In genomic region chr1:149993181-149993580, GRCh38 we compare ENCODE assay signal across 27 cellular contexts. TPM values are rescaled to one million over a fixed set of nuclear protein-coding genes. Genes with fewer than 3 reads are reported as not detected.
"Had no signal": no experiment of that assay in that cellular context is flagged by ENCODE, and none has a peak within 500 bp of the region (broad histone marks: within the 10 kb centered on the region; RNA-seq: fewer than 3 reads in every experiment).

No MANE protein-coding gene starts in this region.

- H3K4me3 ChIP-seq: left lung, lower lobe of right lung, mucosa of descending colon, ovary, right atrium auricular region, right lobe of liver, smooth muscle cell, tibial nerve, uterus had no signal

- DNase-seq: immature natural killer cell; kidney; left colon; left lung; lower lobe of right lung; mammary epithelial cell; mesendoderm; midbrain; mucosa of descending colon; naive thymus-derived CD4-positive, alpha-beta T cell; ovary; right lobe of liver; stimulated activated CD4-positive, alpha-beta T cell treated with anti-CD3 and anti-CD28 coated beads, Interleukin-1b, Interleukin-23, amount 100 ng/mL, for 48 hours; stimulated activated CD4-positive, alpha-beta T cell treated with anti-CD3 and anti-CD28 coated beads, Interleukin-2, amount 100 ng/mL, for 48 hours; stimulated activated CD4-positive, alpha-beta T cell treated with anti-CD3 and anti-CD28 coated beads, Interleukin-4, amount 100 ng/mL, for 4 hours; stimulated activated CD8-positive, alpha-beta memory T cell treated with anti-CD3 and anti-CD28 coated beads, Interleukin-4, amount 100 ng/mL, for 48 hours; stimulated activated naive CD4-positive, alpha-beta T cell treated with Interleukin-2 at 50 U/mL for 16 hours; stimulated activated naive CD8-positive, alpha-beta T cell treated with anti-CD3 and anti-CD28 coated beads, Interleukin-15, amount 100 ng/mL, for 72 hours; substantia nigra; uterus had no signal

- H3K27me3 Mint-ChIP-seq: naive thymus-derived CD4-positive, alpha-beta T cell; natural killer cell treated with Interleukin-12 subunit alpha and Interleukin-12 subunit beta and Interleukin-15 and Interleukin-18, amount 100 ng/mL, for 72 hours; progenitor cell of endocrine pancreas; stimulated activated naive CD8-positive, alpha-beta T cell treated with anti-CD3 and anti-CD28 coated beads, Interleukin-15, amount 100 ng/mL, for 72 hours; type B pancreatic cell had no signal

- H3K4me3 Mint-ChIP-seq: immature natural killer cell; naive thymus-derived CD4-positive, alpha-beta T cell; natural killer cell treated with Interleukin-12 subunit alpha and Interleukin-12 subunit beta and Interleukin-15 and Interleukin-18, amount 100 ng/mL, for 72 hours; stimulated activated memory B cell treated with anti-CD40 and anti-IgM and Interleukin-4, amounts not matched to agents 10 μg/mL and 1 μg/mL and 100 μg/mL, for 72 hours; stimulated activated naive CD8-positive, alpha-beta T cell treated with anti-CD3 and anti-CD28 coated beads, Interleukin-15, amount 100 ng/mL, for 72 hours; type B pancreatic cell had no signal

- H3K4me2 ChIP-seq: smooth muscle cell had no signal

- H3K4me1 ChIP-seq: uterus had no signal

- H3K27ac ChIP-seq: left lung, lower lobe of right lung, ovary, right atrium auricular region, right lobe of liver, uterus had no signal

- H3K27me3 ChIP-seq: ovary, right atrium auricular region, right lobe of liver, tibial nerve, uterus had no signal

- H3K36me3 ChIP-seq: left lung, lower lobe of right lung, ovary, right atrium auricular region, uterus had no signal

- H3K27ac Mint-ChIP-seq: immature natural killer cell; naive thymus-derived CD4-positive, alpha-beta T cell; natural killer cell treated with Interleukin-12 subunit alpha and Interleukin-12 subunit beta and Interleukin-15 and Interleukin-18, amount 100 ng/mL, for 72 hours; progenitor cell of endocrine pancreas; stimulated activated memory B cell treated with anti-CD40 and anti-IgM and Interleukin-4, amounts not matched to agents 10 μg/mL and 1 μg/mL and 100 μg/mL, for 72 hours; stimulated activated naive CD8-positive, alpha-beta T cell treated with anti-CD3 and anti-CD28 coated beads, Interleukin-15, amount 100 ng/mL, for 72 hours; type B pancreatic cell had no signal

- H3K9me3 ChIP-seq: left lung, lower lobe of right lung, mucosa of descending colon, ovary, right atrium auricular region, right lobe of liver, tibial nerve, uterus had no signal

- H3K9me3 Mint-ChIP-seq: immature natural killer cell; naive thymus-derived CD4-positive, alpha-beta T cell; natural killer cell treated with Interleukin-12 subunit alpha and Interleukin-12 subunit beta and Interleukin-15 and Interleukin-18, amount 100 ng/mL, for 72 hours; stimulated activated memory B cell treated with anti-CD40 and anti-IgM and Interleukin-4, amounts not matched to agents 10 μg/mL and 1 μg/mL and 100 μg/mL, for 72 hours; stimulated activated naive CD8-positive, alpha-beta T cell treated with anti-CD3 and anti-CD28 coated beads, Interleukin-15, amount 100 ng/mL, for 72 hours; type B pancreatic cell had no signal

RNA-seq across cellular contexts. Expression of gene MTMR11, which starts 56.5 kb away (rescaled TPM):
- polyA plus RNA-seq: naive thymus-derived CD4-positive, alpha-beta T cell had no signal
